In genomic region chr6:6993503-6994237, GRCh38 we compare ENCODE assay signal across 15 cellular contexts.
"Had no signal": no experiment of that assay in that cellular context is flagged by ENCODE, and none has a peak within 500 bp of the region (broad histone marks: within the 10 kb centered on the region; RNA-seq: fewer than 3 reads in every experiment).

No MANE protein-coding gene starts in this region.

- H3K27ac ChIP-seq: hepatocyte, sigmoid colon, testis had no signal

- H3K79me2 ChIP-seq: hepatocyte had no signal

- H3K4me3 ChIP-seq: hepatocyte, mucosa of descending colon, sigmoid colon, testis had no signal

- H3K27me3 ChIP-seq: hepatocyte, sigmoid colon, testis had no signal

- DNase-seq: activated B cell treated with CpG ODN at 0.5 μM for 24 hours; activated CD4-positive, alpha-beta T cell treated with anti-CD3 and anti-CD28 coated beads, Interleukin-2, amount 10 ng/mL, durations not matched to agents 24 days and 14 days; activated naive CD4-positive, alpha-beta T cell treated with anti-CD3 and anti-CD28 coated beads, Interleukin-2, amount 50 U/mL, for 16 hours; activated T-cell treated with anti-CD3 and anti-CD28 coated beads for 4 hours; amygdala; mammary epithelial cell; mucosa of descending colon; natural killer cell; occipital lobe; sigmoid colon; stimulated activated CD4-positive, alpha-beta T cell treated with anti-CD3 and anti-CD28 coated beads, Interleukin-2, amount 100 ng/mL, for 48 hours; stimulated activated naive CD8-positive, alpha-beta T cell treated with anti-CD3 and anti-CD28 coated beads, Interleukin-15, Interleukin-2, amounts not matched to agents 100 U/mL and 50 U/mL, for 24 hours; T-helper 2 cell; testis had no signal

- H3K36me3 ChIP-seq: sigmoid colon had no signal

- H2AFZ ChIP-seq: hepatocyte had no signal

- H3K4me1 ChIP-seq: sigmoid colon, testis had no signal

- ATAC-seq: mucosa of descending colon; natural killer cell; stimulated activated naive CD8-positive, alpha-beta T cell treated with anti-CD3 and anti-CD28 coated beads, Interleukin-15, Interleukin-2, amounts not matched to agents 100 U/mL and 50 U/mL, for 24 hours had no signal

- H3K4me2 ChIP-seq: hepatocyte had no signal

- H3K9me3 ChIP-seq: mucosa of descending colon, sigmoid colon, testis had no signal
